19 cellular contexts compared by ENCODE assay signal in genomic region chr7:99451936-99452335, GRCh38. TPM values are rescaled to one million over a fixed set of nuclear protein-coding genes. Genes with fewer than 3 reads are reported as not detected.
DNase-seq lines count a peak whose midpoint lies in the region; ATAC-seq, FAIRE-seq and TF ChIP-seq lines count a peak whose summit lies in the region.
"Had no signal": no experiment of that assay in that cellular context is flagged by ENCODE, and none has a peak within 500 bp of the region (broad histone marks: within the 10 kb centered on the region; RNA-seq: fewer than 3 reads in every experiment).

No MANE protein-coding gene starts in this region.

- no peak for TF ChIP-seq EP300 in HepG2 (IDR thresholded peaks at IDR 0.05; ENCODE audit: low read depth in 2 of 2, low read length in 2 of 2)
- no peak for TF ChIP-seq EP300 in HepG2 (CRISPR knock-in tag; IDR thresholded peaks at IDR 0.05; ENCODE audit: borderline replicate concordance)

- H3K4me3 ChIP-seq in HepG2 (replicated peaks in 1 of 3; ENCODE audit: insufficient read depth in 1 of 3, low read depth in 2 of 3, low read length in 3 of 3): no peak overlapping the region
- H3K4me3 ChIP-seq in right lobe of liver: no peak overlapping the region
- no peak overlapping the region for H3K4me3 ChIP-seq in upper lobe of right lung

- peaks cover 9% of the 10 kb centered on the region for H4K20me1 ChIP-seq in HepG2 (ENCODE audit: insufficient read depth, low read length)

- WGBS in HepG2 (ENCODE audit: low lambda C conversion rate): 86% methylated on average over 1 of the region's 8 CpGs
- WGBS in right lobe of liver (ENCODE audit: insufficient coverage, low coverage, low lambda C conversion rate, missing lambda C conversion rate): no CpG with 5 or more reads among the region's 8 CpGs

- TF ChIP-seq POLR2A in HepG2 (IDR thresholded peaks at IDR 0.05; ENCODE audit: insufficient read depth in 1 of 2, low read depth in 2 of 2, low read length in 2 of 2) (no peak), right lobe of liver (IDR thresholded peaks at IDR 0.05) (no peak)

- no TSS peak for BruUV-seq in HepG2 (replicated peaks; lab: Mats Ljungman, UMichigan)

- H3K9ac ChIP-seq in HepG2 (ENCODE audit: insufficient read depth, low read depth, low read length): no peak overlapping the region

- H3K4me1 ChIP-seq in HepG2 (ENCODE audit: insufficient read depth, low read length) (no peaks in the 10 kb centered on the region), right lobe of liver (no peaks in the 10 kb centered on the region), upper lobe of right lung (no peaks in the 10 kb centered on the region)

- no peak for DNase-seq in HepG2 (ENCODE audit: low spot score)
- no peak for DNase-seq in right lobe of liver
- DNase-seq in cerebellum (ENCODE audit: low spot score): peak; percentile 30
- no peak for DNase-seq in left ventricle myocardium superior
- DNase-seq in posterior cingulate gyrus: peak in 9 of 10 donors; percentile 31 to 94 (median 74)
- no peak for DNase-seq in upper lobe of right lung
- no peak for DNase-seq in GM19239 (ENCODE audit: insufficient read length, low spot score)
- no peak for DNase-seq in NCI-H1417 (lab: John Stamatoyannopoulos, UW)
- DNase-seq: KG1, MV-4-11, NCI-H187 treated with DMSO at 0.1 percent for 48 hours, NCI-H2227 treated with DMSO at 0.1 percent for 48 hours, NCI-H510A treated with DMSO at 0.1 percent for 48 hours, NCI-H82, OCI-M1, SIG-M5 had no signal

- H3K9me3 ChIP-seq in HepG2 (ENCODE audit: low read length) (no peaks in the 10 kb centered on the region), right lobe of liver (no peaks in the 10 kb centered on the region), upper lobe of right lung (no peaks in the 10 kb centered on the region)

- POLR2A ChIA-PET in HepG2 (lab: Yijun Ruan, JAX): no interaction called here

- CTCF ChIA-PET in HepG2 (lab: Yijun Ruan, JAX; ENCODE audit: low intra/inter-chr PET ratio, low total read pairs): no interaction called here

- ATAC-seq in HepG2 (no peak), right lobe of liver (no peak), left ventricle myocardium superior (peak; percentile 62), upper lobe of right lung (no peak)

- no peak overlapping the region for H2AFZ ChIP-seq in HepG2 (ENCODE audit: low read length)

- FAIRE-seq in HepG2 (lab: Jason Lieb, UNC) (no peak), GM19239 (lab: Jason Lieb, UNC) (no peak)
- FAIRE-seq: D721Med, GM12892 had no signal

- H3K27ac ChIP-seq in HepG2 (ENCODE audit: extremely low read length, insufficient read depth, low read length) (no peak overlapping the region), right lobe of liver (no peak overlapping the region), upper lobe of right lung (no peak overlapping the region)
- H3K27ac ChIP-seq: C4-2B had no signal

- TF ChIP-seq CTCF in HepG2 (CRISPR knock-in tag; IDR thresholded peaks at IDR 0.05) (no peak), right lobe of liver (IDR thresholded peaks at IDR 0.05) (no peak), upper lobe of right lung (IDR thresholded peaks at IDR 0.05) (no peak)

- H3K27me3 ChIP-seq in HepG2 (ENCODE audit: control insufficient read depth in 1 of 2, insufficient read depth in 2 of 2, low read length in 2 of 2) (no peaks in the 10 kb centered on the region), right lobe of liver (no peaks in the 10 kb centered on the region), upper lobe of right lung (no peaks in the 10 kb centered on the region)

- H3K79me2 ChIP-seq in HepG2 (ENCODE audit: insufficient read depth, low read length): no peaks in the 10 kb centered on the region

- TF ChIP-seq RAD21 in HepG2 (CRISPR knock-in tag; IDR thresholded peaks at IDR 0.05): no peak

- peaks cover 37 to 92% of the 10 kb centered on the region in 2 experiments for H3K36me3 ChIP-seq in HepG2 (replicated peaks in 1 of 2; ENCODE audit: control insufficient read depth in 1 of 2, insufficient read depth in 2 of 2, low read length in 2 of 2)
- peaks cover 0 to 50% (median 5%) of the 10 kb centered on the region in 4 donors for H3K36me3 ChIP-seq in right lobe of liver
- H3K36me3 ChIP-seq in upper lobe of right lung: peaks cover 87% of the 10 kb centered on the region

- intact Hi-C loops in HepG2 (cut with micrococcal nuclease; ENCODE audit: unreplicated experiment) (no loop called here), right lobe of liver (cut with DNase I) (no loop called here), left ventricle myocardium superior (cut with micrococcal nuclease) (no loop called here), posterior cingulate gyrus (cut with DNase I) (no loop called here), upper lobe of right lung (cut with DNase I) (no loop called here)

- in situ Hi-C loops in HepG2 (cut with HindIII; ENCODE audit: extremely low pct_ligation_motif_present, low pct_unique_long_range_greater_than_20kb): no loop called here

- no peak overlapping the region for H3K4me2 ChIP-seq in HepG2 (ENCODE audit: low read depth, low read length)

RNA-seq across cellular contexts. Expression of gene CPSF4, which starts 13.2 kb away (rescaled TPM):
- total RNA-seq in HepG2 (2016; rRNA removed; fragmentation: Illumina TruSeq; extraction: Trizol) (44.4 and 49.6 TPM in 2 replicates), right lobe of liver (10 to 100 TPM; 10.1 to 16.7 (median 12.0) TPM), cerebellum (36.0 TPM), left ventricle myocardium superior (19.8 TPM), upper lobe of right lung (26.9 TPM)
- total RNA-seq in HepG2 (2016; cell fraction: cytosol; rRNA removed; fragmentation: Illumina TruSeq; extraction: Trizol; ENCODE audit: low read depth): 49.0 and 53.5 TPM in 2 replicates
- 45.9 and 53.1 TPM in 2 replicates for total RNA-seq in HepG2 (2016; cell fraction: insoluble cytoplasmic fraction; rRNA removed; fragmentation: Illumina TruSeq; extraction: Trizol)
- 79.7 and 79.9 TPM in 2 replicates for total RNA-seq in HepG2 (2016; cell fraction: membrane; rRNA removed; fragmentation: Illumina TruSeq; extraction: Trizol)
- total RNA-seq in HepG2 (2016; cell fraction: nucleus; rRNA removed; fragmentation: Illumina TruSeq; extraction: Trizol): 37.5 and 41.5 TPM in 2 replicates
- 34.1 and 46.9 TPM in 2 replicates for polyA plus RNA-seq in HepG2 (2011; rRNA removed)
- 25.3 and 33.9 TPM in 2 replicates for polyA plus RNA-seq in HepG2 (2011; cell fraction: cytosol; rRNA removed)
- 91.4 and 98.3 TPM in 2 replicates for polyA plus RNA-seq in HepG2 (2011; cell fraction: nucleus; rRNA removed)
- polyA plus RNA-seq in HepG2 (2012): 20.7 and 21.6 TPM in 2 replicates
- polyA plus RNA-seq in HepG2 (2016; cell fraction: cytosol; fragmentation: Illumina TruSeq; extraction: Trizol; ENCODE audit: low read depth): 59.8 and 60.5 TPM in 2 replicates
- polyA plus RNA-seq in HepG2 (2016; cell fraction: insoluble cytoplasmic fraction; fragmentation: Illumina TruSeq; extraction: Trizol; ENCODE audit: low read depth): 48.9 and 50.6 TPM in 2 replicates
- 72.4 and 75.2 TPM in 2 replicates for polyA plus RNA-seq in HepG2 (2016; cell fraction: membrane; fragmentation: Illumina TruSeq; extraction: Trizol; ENCODE audit: low read depth)
- polyA plus RNA-seq in HepG2 (2016; cell fraction: nucleus; fragmentation: Illumina TruSeq; extraction: Trizol; ENCODE audit: insufficient read depth, low read depth): 101 and 102 TPM in 2 replicates
- polyA minus RNA-seq in HepG2 (2011; rRNA and poly(A)+ RNA removed; ENCODE audit: low replicate concordance): 50.0 and 95.3 TPM in 2 replicates
- polyA minus RNA-seq in HepG2 (2011; cell fraction: cytosol; rRNA and poly(A)+ RNA removed): 12.8 and 13.5 TPM in 2 replicates
- 36.1 and 37.3 TPM in 2 replicates for polyA minus RNA-seq in HepG2 (2011; cell fraction: nucleus; rRNA and poly(A)+ RNA removed)

RNA-seq across cellular contexts. Expression of gene PTCD1, which starts 13.3 kb away (rescaled TPM):
- 4.7 and 8.4 TPM in 2 replicates for total RNA-seq in HepG2 (2016; rRNA removed; fragmentation: Illumina TruSeq; extraction: Trizol)
- 1.1 TPM in 2 replicates for total RNA-seq in HepG2 (2016; cell fraction: cytosol; rRNA removed; fragmentation: Illumina TruSeq; extraction: Trizol; ENCODE audit: low read depth)
- total RNA-seq in HepG2 (2016; cell fraction: insoluble cytoplasmic fraction; rRNA removed; fragmentation: Illumina TruSeq; extraction: Trizol): 6.6 and 6.9 TPM in 2 replicates
- 2.7 and 3.1 TPM in 2 replicates for total RNA-seq in HepG2 (2016; cell fraction: membrane; rRNA removed; fragmentation: Illumina TruSeq; extraction: Trizol)
- 5.3 and 7.0 TPM in 2 replicates for total RNA-seq in HepG2 (2016; cell fraction: nucleus; rRNA removed; fragmentation: Illumina TruSeq; extraction: Trizol)
- polyA plus RNA-seq in HepG2 (2011; rRNA removed): 3.0 and 3.4 TPM in 2 replicates
- 2.6 and 3.5 TPM in 2 replicates for polyA plus RNA-seq in HepG2 (2011; cell fraction: cytosol; rRNA removed)
- 8.7 and 9.3 TPM in 2 replicates for polyA plus RNA-seq in HepG2 (2011; cell fraction: nucleus; rRNA removed)
- 2.8 and 4.0 TPM in 2 replicates for polyA plus RNA-seq in HepG2 (2012)
- polyA plus RNA-seq in HepG2 (2016; cell fraction: cytosol; fragmentation: Illumina TruSeq; extraction: Trizol; ENCODE audit: low read depth): 0.45 and 0.50 TPM in 2 replicates
- 3.6 and 4.2 TPM in 2 replicates for polyA plus RNA-seq in HepG2 (2016; cell fraction: insoluble cytoplasmic fraction; fragmentation: Illumina TruSeq; extraction: Trizol; ENCODE audit: low read depth)
- polyA plus RNA-seq in HepG2 (2016; cell fraction: membrane; fragmentation: Illumina TruSeq; extraction: Trizol; ENCODE audit: low read depth): 1.1 TPM in 2 replicates
- polyA plus RNA-seq in HepG2 (2016; cell fraction: nucleus; fragmentation: Illumina TruSeq; extraction: Trizol; ENCODE audit: insufficient read depth, low read depth): 7.2 and 7.4 TPM in 2 replicates
- 4.9 and 6.4 TPM in 2 replicates for polyA minus RNA-seq in HepG2 (2011; rRNA and poly(A)+ RNA removed; ENCODE audit: low replicate concordance)
- polyA minus RNA-seq in HepG2 (2011; cell fraction: cytosol; rRNA and poly(A)+ RNA removed): 2.3 and 3.4 TPM in 2 replicates
- polyA minus RNA-seq in HepG2 (2011; cell fraction: nucleus; rRNA and poly(A)+ RNA removed): 3.3 and 5.2 TPM in 2 replicates
- total RNA-seq in right lobe of liver: 1 to 10 TPM; 2.4 to 5.3 (median 2.8) TPM
- 6.0 TPM for total RNA-seq in cerebellum
- 3.1 TPM for total RNA-seq in left ventricle myocardium superior
- 7.5 TPM for total RNA-seq in upper lobe of right lung

RNA-seq across cellular contexts. Expression of gene ATP5MF, which starts 14.0 kb away (rescaled TPM):
- total RNA-seq in HepG2 (2016; rRNA removed; fragmentation: Illumina TruSeq; extraction: Trizol): 763 and 795 TPM in 2 replicates
- 192 and 225 TPM in 2 replicates for total RNA-seq in HepG2 (2016; cell fraction: cytosol; rRNA removed; fragmentation: Illumina TruSeq; extraction: Trizol; ENCODE audit: low read depth)
- total RNA-seq in HepG2 (2016; cell fraction: insoluble cytoplasmic fraction; rRNA removed; fragmentation: Illumina TruSeq; extraction: Trizol): 739 and 853 TPM in 2 replicates
- total RNA-seq in HepG2 (2016; cell fraction: membrane; rRNA removed; fragmentation: Illumina TruSeq; extraction: Trizol): 219 and 221 TPM in 2 replicates
- total RNA-seq in HepG2 (2016; cell fraction: nucleus; rRNA removed; fragmentation: Illumina TruSeq; extraction: Trizol): 218 and 231 TPM in 2 replicates
- 499 and 597 TPM in 2 replicates for polyA plus RNA-seq in HepG2 (2011; rRNA removed)
- 2,085 and 3,530 TPM in 2 replicates for polyA plus RNA-seq in HepG2 (2011; cell fraction: cytosol; rRNA removed)
- 244 and 284 TPM in 2 replicates for polyA plus RNA-seq in HepG2 (2011; cell fraction: nucleus; rRNA removed)
- 637 and 680 TPM in 2 replicates for polyA plus RNA-seq in HepG2 (2012)
- 248 and 262 TPM in 2 replicates for polyA plus RNA-seq in HepG2 (2016; cell fraction: cytosol; fragmentation: Illumina TruSeq; extraction: Trizol; ENCODE audit: low read depth)
- polyA plus RNA-seq in HepG2 (2016; cell fraction: insoluble cytoplasmic fraction; fragmentation: Illumina TruSeq; extraction: Trizol; ENCODE audit: low read depth): 929 and 1,047 TPM in 2 replicates
- 251 and 271 TPM in 2 replicates for polyA plus RNA-seq in HepG2 (2016; cell fraction: membrane; fragmentation: Illumina TruSeq; extraction: Trizol; ENCODE audit: low read depth)
- 503 and 520 TPM in 2 replicates for polyA plus RNA-seq in HepG2 (2016; cell fraction: nucleus; fragmentation: Illumina TruSeq; extraction: Trizol; ENCODE audit: insufficient read depth, low read depth)
- polyA minus RNA-seq in HepG2 (2011; rRNA and poly(A)+ RNA removed; ENCODE audit: low replicate concordance): 52.9 and 245 TPM in 2 replicates
- polyA minus RNA-seq in HepG2 (2011; cell fraction: cytosol; rRNA and poly(A)+ RNA removed): 117 and 125 TPM in 2 replicates
- 49.1 and 56.3 TPM in 2 replicates for polyA minus RNA-seq in HepG2 (2011; cell fraction: nucleus; rRNA and poly(A)+ RNA removed)
- 1,000 to 10,000 TPM in 2 of 6 experiments, 100 to 1,000 TPM in 4; 134 to 1,633 (median 145) TPM for total RNA-seq in right lobe of liver
- total RNA-seq in cerebellum: 113 TPM
- total RNA-seq in left ventricle myocardium superior: 883 TPM
- total RNA-seq in upper lobe of right lung: 231 TPM

RNA-seq across cellular contexts. Expression of gene ZNF789, which starts 20.8 kb away (rescaled TPM):
- 15.3 and 19.8 TPM in 2 replicates for total RNA-seq in HepG2 (2016; rRNA removed; fragmentation: Illumina TruSeq; extraction: Trizol)
- 3.7 and 4.4 TPM in 2 replicates for total RNA-seq in HepG2 (2016; cell fraction: cytosol; rRNA removed; fragmentation: Illumina TruSeq; extraction: Trizol; ENCODE audit: low read depth)
- 15.1 and 21.5 TPM in 2 replicates for total RNA-seq in HepG2 (2016; cell fraction: insoluble cytoplasmic fraction; rRNA removed; fragmentation: Illumina TruSeq; extraction: Trizol)
- 7.7 and 8.6 TPM in 2 replicates for total RNA-seq in HepG2 (2016; cell fraction: membrane; rRNA removed; fragmentation: Illumina TruSeq; extraction: Trizol)
- total RNA-seq in HepG2 (2016; cell fraction: nucleus; rRNA removed; fragmentation: Illumina TruSeq; extraction: Trizol): 26.7 and 33.3 TPM in 2 replicates
- polyA plus RNA-seq in HepG2 (2011; rRNA removed): 23.6 and 25.1 TPM in 2 replicates
- polyA plus RNA-seq in HepG2 (2011; cell fraction: cytosol; rRNA removed): 5.3 and 6.0 TPM in 2 replicates
- polyA plus RNA-seq in HepG2 (2011; cell fraction: nucleus; rRNA removed): 37.8 and 43.5 TPM in 2 replicates
- polyA plus RNA-seq in HepG2 (2012): 14.1 and 19.0 TPM in 2 replicates
- polyA plus RNA-seq in HepG2 (2016; cell fraction: cytosol; fragmentation: Illumina TruSeq; extraction: Trizol; ENCODE audit: low read depth): 1.8 and 2.2 TPM in 2 replicates
- polyA plus RNA-seq in HepG2 (2016; cell fraction: insoluble cytoplasmic fraction; fragmentation: Illumina TruSeq; extraction: Trizol; ENCODE audit: low read depth): 13.3 and 13.4 TPM in 2 replicates
- polyA plus RNA-seq in HepG2 (2016; cell fraction: membrane; fragmentation: Illumina TruSeq; extraction: Trizol; ENCODE audit: low read depth): 4.7 and 4.8 TPM in 2 replicates
- polyA plus RNA-seq in HepG2 (2016; cell fraction: nucleus; fragmentation: Illumina TruSeq; extraction: Trizol; ENCODE audit: insufficient read depth, low read depth): 98.8 and 103 TPM in 2 replicates
- polyA minus RNA-seq in HepG2 (2011; rRNA and poly(A)+ RNA removed; ENCODE audit: low replicate concordance): 12.0 and 13.0 TPM in 2 replicates
- polyA minus RNA-seq in HepG2 (2011; cell fraction: cytosol; rRNA and poly(A)+ RNA removed): 3.8 and 4.5 TPM in 2 replicates
- polyA minus RNA-seq in HepG2 (2011; cell fraction: nucleus; rRNA and poly(A)+ RNA removed): 35.5 and 38.5 TPM in 2 replicates
- 1 to 10 TPM; 2.8 to 5.6 (median 4.0) TPM for total RNA-seq in right lobe of liver
- total RNA-seq in cerebellum: 32.8 TPM
- 2.9 TPM for total RNA-seq in left ventricle myocardium superior
- total RNA-seq in upper lobe of right lung: 9.6 TPM

RNA-seq across cellular contexts. Expression of gene BUD31, which starts 43.2 kb away (rescaled TPM):
- total RNA-seq in HepG2 (2016; rRNA removed; fragmentation: Illumina TruSeq; extraction: Trizol): 79.1 and 101 TPM in 2 replicates
- 107 and 126 TPM in 2 replicates for total RNA-seq in HepG2 (2016; cell fraction: cytosol; rRNA removed; fragmentation: Illumina TruSeq; extraction: Trizol; ENCODE audit: low read depth)
- total RNA-seq in HepG2 (2016; cell fraction: insoluble cytoplasmic fraction; rRNA removed; fragmentation: Illumina TruSeq; extraction: Trizol): 82.3 and 106 TPM in 2 replicates
- 94.8 and 104 TPM in 2 replicates for total RNA-seq in HepG2 (2016; cell fraction: membrane; rRNA removed; fragmentation: Illumina TruSeq; extraction: Trizol)
- total RNA-seq in HepG2 (2016; cell fraction: nucleus; rRNA removed; fragmentation: Illumina TruSeq; extraction: Trizol): 32.8 and 34.3 TPM in 2 replicates
- polyA plus RNA-seq in HepG2 (2011; rRNA removed): 29.8 and 35.1 TPM in 2 replicates
- 28.0 and 29.4 TPM in 2 replicates for polyA plus RNA-seq in HepG2 (2011; cell fraction: cytosol; rRNA removed)
- polyA plus RNA-seq in HepG2 (2011; cell fraction: nucleus; rRNA removed): 22.8 and 23.2 TPM in 2 replicates
- 43.3 and 47.1 TPM in 2 replicates for polyA plus RNA-seq in HepG2 (2012)
- 95.5 and 116 TPM in 2 replicates for polyA plus RNA-seq in HepG2 (2016; cell fraction: cytosol; fragmentation: Illumina TruSeq; extraction: Trizol; ENCODE audit: low read depth)
- 107 and 115 TPM in 2 replicates for polyA plus RNA-seq in HepG2 (2016; cell fraction: insoluble cytoplasmic fraction; fragmentation: Illumina TruSeq; extraction: Trizol; ENCODE audit: low read depth)
- 80.6 and 97.1 TPM in 2 replicates for polyA plus RNA-seq in HepG2 (2016; cell fraction: membrane; fragmentation: Illumina TruSeq; extraction: Trizol; ENCODE audit: low read depth)
- 49.7 and 51.5 TPM in 2 replicates for polyA plus RNA-seq in HepG2 (2016; cell fraction: nucleus; fragmentation: Illumina TruSeq; extraction: Trizol; ENCODE audit: insufficient read depth, low read depth)
- 27.6 and 30.9 TPM in 2 replicates for polyA minus RNA-seq in HepG2 (2011; rRNA and poly(A)+ RNA removed; ENCODE audit: low replicate concordance)
- 16.5 and 20.6 TPM in 2 replicates for polyA minus RNA-seq in HepG2 (2011; cell fraction: cytosol; rRNA and poly(A)+ RNA removed)
- 17.6 and 25.0 TPM in 2 replicates for polyA minus RNA-seq in HepG2 (2011; cell fraction: nucleus; rRNA and poly(A)+ RNA removed)
- 10 to 100 TPM; 25.6 to 49.2 (median 33.3) TPM for total RNA-seq in right lobe of liver
- 34.9 TPM for total RNA-seq in cerebellum
- total RNA-seq in left ventricle myocardium superior: 36.0 TPM
- 72.0 TPM for total RNA-seq in upper lobe of right lung

Comparison
In these comparisons a context has a peak if more than half of its experiments do, and no peak if none do; other contexts are left out.
1. DNase-seq: peak in cerebellum (single experiment) and posterior cingulate gyrus (9 of 10); none in HepG2 (single experiment), right lobe of liver (0 of 3), left ventricle myocardium superior (single experiment), upper lobe of right lung (single experiment), GM19239 (single experiment) and NCI-H1417 (0 of 3).